ENCODE assay signal across 15 cellular contexts in the genomic region with DNA sequence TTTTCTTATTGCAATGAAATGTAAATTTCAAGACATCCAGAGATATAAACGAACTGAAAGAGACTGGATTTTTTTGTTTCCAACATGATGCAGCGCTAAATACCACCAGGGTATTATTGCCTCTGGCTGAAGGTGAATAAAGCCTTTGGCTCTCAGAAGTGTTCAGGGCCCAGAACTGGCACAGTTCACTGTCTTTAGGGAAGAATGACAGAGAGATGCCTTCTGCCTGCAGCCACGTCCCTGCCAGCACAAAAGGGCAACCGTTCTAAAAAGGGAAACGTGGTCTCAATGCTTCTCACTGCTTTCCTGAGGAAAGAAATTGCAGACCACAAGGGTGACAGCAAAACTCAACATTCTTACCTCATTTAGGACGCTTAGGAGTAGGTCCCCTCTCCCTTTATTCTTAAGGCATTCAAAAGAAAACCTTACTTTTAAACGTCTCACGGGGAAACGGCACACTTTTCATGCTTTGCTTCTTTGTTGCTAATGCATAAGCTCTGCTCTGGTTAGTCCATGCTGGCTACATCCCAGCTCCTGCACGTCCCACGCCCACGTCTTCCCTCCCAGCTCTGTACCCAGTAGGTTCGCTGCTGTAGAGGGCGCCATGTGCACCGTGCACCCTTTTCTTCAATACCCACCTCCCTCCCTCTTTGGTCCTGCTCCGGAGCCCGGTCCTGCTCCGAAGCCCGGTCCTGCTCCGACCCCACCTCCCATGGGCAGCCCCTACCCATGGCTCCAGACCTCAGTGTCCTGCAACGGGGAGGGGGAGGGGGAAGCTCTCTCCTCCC.
DNase-seq lines count a peak whose midpoint lies in the region; ATAC-seq and TF ChIP-seq lines count a peak whose summit lies in the region.
"Had no signal": no experiment of that assay in that cellular context is flagged by ENCODE, and none has a peak within 500 bp of the region (broad histone marks: within the 10 kb centered on the region; RNA-seq: fewer than 3 reads in every experiment).

No MANE protein-coding gene starts in this region.

- no TSS peak for BruUV-seq in A673 (replicated peaks; lab: Mats Ljungman, UMichigan)

- TF ChIP-seq CTCF in A673 (conservative IDR thresholded peaks at IDR 0.05; ENCODE audit: low read depth, low read length): no peak
- no peak for TF ChIP-seq CTCF in left ventricle myocardium inferior (IDR thresholded peaks at IDR 0.05; ENCODE audit: borderline replicate concordance)

- no peaks in the 10 kb centered on the region for H3K36me3 ChIP-seq in A673 (ENCODE audit: insufficient read depth, low read length, poor library complexity, severe bottlenecking)
- no peaks in the 10 kb centered on the region for H3K36me3 ChIP-seq in H7 (replicated peaks; ENCODE audit: control insufficient read depth, insufficient read depth, low read length)
- no peaks in the 10 kb centered on the region for H3K36me3 ChIP-seq in SJCRH30
- no peaks in the 10 kb centered on the region for H3K36me3 ChIP-seq in left ventricle myocardium inferior
- H3K36me3 ChIP-seq: ovary, SJSA1 had no signal

- H3K4me1 ChIP-seq in A673 (ENCODE audit: insufficient read depth, low read length, poor library complexity, severe bottlenecking) (no peaks in the 10 kb centered on the region), SJCRH30 (peaks cover 9% of the 10 kb centered on the region; the same call in 1 of the 2 replicates), left ventricle myocardium inferior (peaks cover 54% of the 10 kb centered on the region)
- H3K4me1 ChIP-seq: SJSA1 had no signal

- H3K9me3 ChIP-seq in A673 (ENCODE audit: low read depth, low read length, poor library complexity, severe bottlenecking) (no peaks in the 10 kb centered on the region), SJCRH30 (replicated peaks) (no peaks in the 10 kb centered on the region), left ventricle myocardium inferior (replicated peaks) (no peaks in the 10 kb centered on the region)
- H3K9me3 ChIP-seq: ovary, SJSA1 had no signal

- H3K27ac ChIP-seq in A673 (ENCODE audit: low read depth, low read length, poor library complexity, severe bottlenecking): no peak overlapping the region
- no peak overlapping the region for H3K27ac ChIP-seq in SJCRH30
- peak overlapping the region; percentile 54 for H3K27ac ChIP-seq in left ventricle myocardium inferior (replicated peaks)
- H3K27ac ChIP-seq: ovary, SJSA1 had no signal

- no peak overlapping the region for H3K4me3 ChIP-seq in A673 (ENCODE audit: low read depth, low read length, poor library complexity, severe bottlenecking)
- H3K4me3 ChIP-seq in H7 (ENCODE audit: insufficient read depth, low read depth, low read length): peak overlapping the region; percentile 34; the same call in 1 of the 2 replicates
- H3K4me3 ChIP-seq in SJCRH30: peak overlapping the region; percentile 19
- H3K4me3 ChIP-seq in left ventricle myocardium inferior: peak overlapping the region; percentile 46
- H3K4me3 ChIP-seq: lung, ovary, SJSA1 had no signal

- H3K27me3 ChIP-seq in A673 (replicated peaks; ENCODE audit: insufficient read depth, low read depth, low read length, poor library complexity) (peaks cover 13% of the 10 kb centered on the region), H7 (ENCODE audit: control insufficient read depth, insufficient read depth, low read length) (no peaks in the 10 kb centered on the region), SJCRH30 (no peaks in the 10 kb centered on the region), left ventricle myocardium inferior (ENCODE audit: low read depth) (no peaks in the 10 kb centered on the region)
- H3K27me3 ChIP-seq: ovary, SJSA1 had no signal

- DNase-seq in A673 (ENCODE audit: low spot score): peak; percentile 4
- peak; percentile 65 for DNase-seq in H7
- peak in 1 of 2 experiments; percentile 28 for DNase-seq in SJCRH30
- peak; percentile 22 for DNase-seq in left ventricle myocardium inferior
- DNase-seq in activated CD4-positive, CD25-positive, alpha-beta regulatory T cell (lab: John Stamatoyannopoulos, UW): no peak
- DNase-seq: activated T-cell treated with anti-CD3 and anti-CD28 coated beads, Interleukin-2, amount 50 U/mL, for 4 hours; effector memory CD4-positive, alpha-beta T cell; head of caudate nucleus; NCI-H748 treated with DMSO at 0.1 percent for 48 hours; ovary had no signal

- intact Hi-C loops in A673 (cut with micrococcal nuclease; ENCODE audit: unreplicated experiment) (no loop called here), left ventricle myocardium inferior (cut with micrococcal nuclease) (no loop called here)

- ATAC-seq in HG03196 (IDR thresholded peaks at IDR 0.05; ENCODE audit: unreplicated experiment): no peak
- ATAC-seq in HG03460 (IDR thresholded peaks at IDR 0.05; ENCODE audit: unreplicated experiment): no peak
- ATAC-seq in GM21717 (IDR thresholded peaks at IDR 0.05; ENCODE audit: unreplicated experiment): no peak
- ATAC-seq: activated T-cell treated with anti-CD3 and anti-CD28 coated beads, Interleukin-2, amount 50 U/mL, for 4 hours had no signal

- POLR2A ChIA-PET in A673 (lab: Charles Lee; ENCODE audit: low non-redundant PET): no interaction called here

- CTCF ChIA-PET in A673 (lab: Charles Lee): no interaction called here

Comparison
In these comparisons a context has a peak if more than half of its experiments do, and no peak if none do; other contexts are left out.
1. DNase-seq: peak in A673 (single experiment), H7 (single experiment) and left ventricle myocardium inferior (single experiment); none in activated CD4-positive, CD25-positive, alpha-beta regulatory T cell (0 of 4).